Comparison of ENCODE assay signal across 8 cellular contexts in the genomic region with DNA sequence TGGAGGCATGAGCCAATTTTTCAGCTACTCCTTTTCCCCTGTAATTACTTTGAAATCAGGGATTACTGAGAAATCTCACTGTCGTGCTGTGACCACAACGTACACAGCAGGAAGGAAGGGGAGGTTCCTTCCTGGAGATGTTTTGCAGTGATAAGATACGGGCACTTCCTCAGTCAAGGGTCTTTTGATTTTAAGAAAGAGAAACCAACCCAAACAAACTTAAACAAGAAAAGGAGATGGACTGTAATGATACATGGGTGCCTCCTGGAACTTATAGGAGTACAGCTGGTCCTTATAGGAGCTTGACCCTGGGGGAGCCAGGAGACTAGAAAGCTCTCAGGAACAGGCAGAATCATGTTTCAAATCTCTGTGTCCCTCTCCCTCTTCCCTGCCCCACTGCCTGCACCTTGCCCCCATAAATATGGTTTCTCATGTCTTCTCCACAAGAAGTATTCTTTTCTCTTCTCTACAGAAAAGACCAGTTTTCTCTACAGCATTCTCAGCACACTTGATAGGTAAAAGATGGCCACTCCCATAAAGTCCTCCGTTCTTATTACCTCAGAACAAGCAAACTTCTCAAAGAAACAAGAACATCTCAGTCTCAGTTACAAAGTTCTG.
DNase-seq lines count a peak whose midpoint lies in the region; TF ChIP-seq lines count a peak whose summit lies in the region.

No MANE protein-coding gene starts in this region.

- H3K27ac ChIP-seq in GM23248 (no peak overlapping the region), OCI-LY7 (ENCODE audit: low read depth, low read length, poor library complexity, severe bottlenecking) (peak overlapping the region; percentile 49), parathyroid adenoma (peak overlapping the region; percentile 67)

- intact Hi-C loops in OCI-LY7 (cut with micrococcal nuclease; ENCODE audit: unreplicated experiment) = loop anchor here (2.0 to 5.0 kb wide), 2 partner anchors 49 to 144 kb away; no protein-coding TSS in a partner anchor

- POLR2A ChIA-PET in OCI-LY7 (lab: Charles Lee) = interaction anchor here (0.6 to 0.9 kb wide), 2 partner anchors 177 to 923 kb away, joined by 3 read pairs; no protein-coding TSS in a partner anchor

- peak; percentile 18 for DNase-seq in DMS53 treated with DMSO at 0.1 percent for 48 hours (lab: John Stamatoyannopoulos, UW; ENCODE audit: unreplicated experiment)
- no peak for DNase-seq in DMS53 (lab: John Stamatoyannopoulos, UW)
- no peak for DNase-seq in GM23248
- peak; percentile 41 for DNase-seq in OCI-LY7 (ENCODE audit: low spot score)
- DNase-seq in central memory CD4-positive, alpha-beta T cell = peak; percentile 78
- DNase-seq in iPS-NIHi7 (ENCODE audit: extremely low spot score) = no peak
- DNase-seq in NCI-H1417 treated with DMSO at 0.1 percent for 48 hours (lab: John Stamatoyannopoulos, UW) = no peak

- H3K36me3 ChIP-seq in GM23248 (ENCODE audit: low read depth) = no peaks in the 10 kb centered on the region
- H3K36me3 ChIP-seq in OCI-LY7 (ENCODE audit: insufficient read depth, low read length) = no peaks in the 10 kb centered on the region
- no peaks in the 10 kb centered on the region for H3K36me3 ChIP-seq in parathyroid adenoma (ENCODE audit: control insufficient read depth, insufficient read depth, low read length)

- H3K9me2 ChIP-seq in GM23248 (ENCODE audit: insufficient read depth) = no peaks in the 10 kb centered on the region
- H3K9me2 ChIP-seq in OCI-LY7 (ENCODE audit: insufficient read depth, low read length) = no peaks in the 10 kb centered on the region

- H3F3A ChIP-seq in GM23248 (ENCODE audit: insufficient read depth) = no peaks in the 10 kb centered on the region

- no peaks in the 10 kb centered on the region for H3K27me3 ChIP-seq in GM23248 (replicated peaks; ENCODE audit: insufficient read depth)
- no peaks in the 10 kb centered on the region for H3K27me3 ChIP-seq in parathyroid adenoma (ENCODE audit: control insufficient read depth, insufficient read depth, low read length)

- no peak overlapping the region for H3K9ac ChIP-seq in GM23248
- H3K9ac ChIP-seq in parathyroid adenoma = no peak overlapping the region

- WGBS in GM23248 (ENCODE audit: low coverage in 1 of 2, low lambda C conversion rate in 2 of 2, missing lambda C conversion rate in 2 of 2), 2 experiments = 71 to 80% methylated on average over 4 of the region's 4 CpGs

- H3K4me2 ChIP-seq in GM23248 (ENCODE audit: unreplicated experiment) (no peak overlapping the region), OCI-LY7 (ENCODE audit: low read length) (peak overlapping the region; percentile 69), parathyroid adenoma (ENCODE audit: low read length) (no peak overlapping the region)

- H3K79me2 ChIP-seq in GM23248 (ENCODE audit: insufficient read depth) (no peaks in the 10 kb centered on the region), OCI-LY7 (ENCODE audit: insufficient read depth, low read depth, low read length) (no peaks in the 10 kb centered on the region), parathyroid adenoma (no peaks in the 10 kb centered on the region)

- in situ Hi-C loops in GM23248 (cut with MboI) = no loop called here

- H3K9me3 ChIP-seq in GM23248 (ENCODE audit: low read depth) (no peaks in the 10 kb centered on the region), OCI-LY7 (ENCODE audit: low read length) (no peaks in the 10 kb centered on the region), parathyroid adenoma (ENCODE audit: control insufficient read depth, low read length) (no peaks in the 10 kb centered on the region)

- H2AFZ ChIP-seq in GM23248 (peak overlapping the region; percentile 28; the same call in 1 of the 2 replicates), OCI-LY7 (ENCODE audit: low read length) (peak overlapping the region; percentile 100), parathyroid adenoma (no peak overlapping the region)

- H3K4me1 ChIP-seq in GM23248 (ENCODE audit: insufficient read depth) = peaks cover 4% of the 10 kb centered on the region; the same call in 1 of the 2 replicates
- H3K4me1 ChIP-seq in OCI-LY7 (ENCODE audit: insufficient read depth, low read length, poor library complexity, severe bottlenecking) = peaks cover 45% of the 10 kb centered on the region
- no peaks in the 10 kb centered on the region for H3K4me1 ChIP-seq in parathyroid adenoma

- TF ChIP-seq CTCF in OCI-LY7 (conservative IDR thresholded peaks at IDR 0.05; ENCODE audit: low read length) (no peak), parathyroid adenoma (IDR thresholded peaks at IDR 0.05) (no peak)

- CTCF ChIA-PET in OCI-LY7 (lab: Charles Lee; ENCODE audit: unreplicated experiment) = interaction anchor here (0.6 kb wide), 1 partner anchor 40 kb away, joined by 3 read pairs; no protein-coding TSS in a partner anchor

- H3K4me3 ChIP-seq in GM23248 = no peak overlapping the region
- H3K4me3 ChIP-seq in OCI-LY7 (ENCODE audit: low read depth, low read length, poor library complexity, severe bottlenecking) = peak overlapping the region; percentile 54
- H3K4me3 ChIP-seq in parathyroid adenoma (ENCODE audit: low read depth, low read length) = no peak overlapping the region

- TSS peak; percentile 78 for BruUV-seq in OCI-LY7 (replicated peaks; lab: Mats Ljungman, UMichigan)

- H4K20me1 ChIP-seq in GM23248 (ENCODE audit: insufficient read depth) = no peaks in the 10 kb centered on the region
- no peaks in the 10 kb centered on the region for H4K20me1 ChIP-seq in OCI-LY7 (ENCODE audit: insufficient read depth, low read length)

Comparison
In these comparisons a context has a peak if more than half of its experiments do, and no peak if none do; other contexts are left out.
1. DNase-seq: peak in DMS53 treated with DMSO at 0.1 percent for 48 hours (single experiment), OCI-LY7 (single experiment) and central memory CD4-positive, alpha-beta T cell (single experiment); none in DMS53 (single experiment), GM23248 (single experiment), iPS-NIHi7 (single experiment) and NCI-H1417 treated with DMSO at 0.1 percent for 48 hours (single experiment).